ENCODE assay signal across 7 cellular contexts in the genomic region with DNA sequence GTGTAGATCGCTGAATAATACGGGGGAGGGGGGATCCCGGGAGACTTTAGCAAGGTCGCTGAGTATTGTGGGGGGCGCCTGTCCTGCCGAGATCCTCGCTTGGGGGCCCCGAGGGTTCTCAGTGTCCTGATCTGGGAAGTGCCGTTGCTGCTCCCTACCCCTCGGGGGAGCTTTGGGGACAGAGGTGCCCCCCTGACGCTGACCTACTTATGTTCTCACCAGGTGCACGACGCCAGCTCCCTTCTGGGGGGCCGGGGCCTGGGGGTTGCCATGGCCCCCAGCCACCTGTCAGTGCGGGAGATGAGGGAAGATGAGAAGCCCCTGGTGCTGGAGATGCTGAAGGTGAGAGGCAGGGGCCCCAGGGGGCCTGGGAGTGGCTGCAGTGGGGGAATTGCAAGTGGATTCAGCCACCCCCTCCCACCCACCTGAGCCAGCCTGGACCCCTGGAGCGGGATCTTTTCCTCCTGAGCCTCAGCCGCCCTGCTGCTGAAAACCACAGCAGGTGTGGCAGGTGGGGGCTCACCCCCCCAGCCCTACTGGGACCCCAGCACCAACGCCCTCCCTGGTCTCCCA. TPM values are rescaled to one million over a fixed set of nuclear protein-coding genes. Genes with fewer than 3 reads are reported as not detected.
A peak's percentile ranks its signal among the peaks of the same experiment; 100 is the strongest.
DNase-seq lines count a peak whose midpoint lies in the region; ATAC-seq and TF ChIP-seq lines count a peak whose summit lies in the region.
"Had no signal": no experiment of that assay in that cellular context is flagged by ENCODE, and none has a peak within 500 bp of the region (broad histone marks: within the 10 kb centered on the region; RNA-seq: fewer than 3 reads in every experiment).

No MANE protein-coding gene starts in this region.

- H3K4me3 ChIP-seq in HAP-1: peak overlapping the region; percentile 59

- peak overlapping the region; percentile 80 for H3K27ac ChIP-seq in angular gyrus (ENCODE audit: low read depth, low read length)

- peak overlapping the region; percentile 54 to 85 for H3K27ac Mint-ChIP-seq in natural killer cell

- no peak for DNase-seq in HAP-1 (ENCODE audit: low spot score in 2 of 2)
- DNase-seq in natural killer cell: no peak
- DNase-seq in DMS114 treated with DMSO at 0.1 percent for 48 hours (lab: John Stamatoyannopoulos, UW; ENCODE audit: unreplicated experiment): no peak
- no peak for DNase-seq in UCSD-AML1 (lab: John Stamatoyannopoulos, UW; ENCODE audit: unreplicated experiment)

- H3K4me1 ChIP-seq in HAP-1: peaks cover 4% of the 10 kb centered on the region; the same call in 1 of the 2 replicates

- in situ Hi-C loops in HAP-1 (cut with MboI; ENCODE audit: low sequenced_read_pairs): no loop called here

- H3K27me3 Mint-ChIP-seq in natural killer cell (ENCODE audit: low read depth in 2 of 2): peaks cover 0 to 2% of the 10 kb centered on the region in 2 donors

- peaks cover 0 to 7% of the 10 kb centered on the region in 2 donors for H3K4me1 Mint-ChIP-seq in natural killer cell

- no peak for TF ChIP-seq CTCF in natural killer cell (IDR thresholded peaks at IDR 0.05)

- no peaks in the 10 kb centered on the region for H3K27me3 ChIP-seq in HAP-1 (ENCODE audit: low read depth)

- intact Hi-C loops in natural killer cell (cut with micrococcal nuclease): no loop called here

- peak overlapping the region; percentile 77 for H3K4me3 Mint-ChIP-seq in natural killer cell

- H3K36me3 Mint-ChIP-seq in natural killer cell: no peaks in the 10 kb centered on the region

- no peaks in the 10 kb centered on the region for H3K9me3 ChIP-seq in HAP-1

- ATAC-seq in natural killer cell (peak in 2 of 3 donors; percentile 14 to 22), HG03442 (IDR thresholded peaks at IDR 0.05; ENCODE audit: unreplicated experiment) (no peak)

- no peaks in the 10 kb centered on the region for H3K9me3 Mint-ChIP-seq in natural killer cell

- H3K36me3 ChIP-seq in HAP-1 (replicated peaks): peaks cover 6% of the 10 kb centered on the region; the same call in 1 of the 2 replicates

RNA-seq across cellular contexts. Expression of a gene that starts 0.5 kb away (rescaled TPM):
- total RNA-seq in natural killer cell: 10 to 100 TPM in 1 of 3 donors, 1 to 10 TPM in 2; 8.7 to 12.5 (median 8.8) TPM

RNA-seq across cellular contexts. Expression of a gene that starts 2.7 kb away (rescaled TPM):
- total RNA-seq in natural killer cell: under 1 TPM; 0.11 to 0.68 (median 0.58) TPM

RNA-seq across cellular contexts. Expression of a gene that starts 9.1 kb away (rescaled TPM):
- total RNA-seq in natural killer cell: 10 to 100 TPM; 20.8 to 28.7 (median 24.1) TPM

RNA-seq across cellular contexts. Expression of a gene that starts 21.0 kb away (rescaled TPM):
- total RNA-seq in natural killer cell: not detected
- total RNA-seq: activated CD8-positive, alpha-beta memory T cell treated with anti-CD3 and anti-CD28 coated beads for 36 hours had no signal

RNA-seq across cellular contexts. Expression of a gene that starts 24.1 kb away (rescaled TPM):
- 10 to 100 TPM in 1 of 3 donors, 1 to 10 TPM in 2; 7.2 to 12.4 (median 9.5) TPM for total RNA-seq in natural killer cell
